In the genomic region with DNA sequence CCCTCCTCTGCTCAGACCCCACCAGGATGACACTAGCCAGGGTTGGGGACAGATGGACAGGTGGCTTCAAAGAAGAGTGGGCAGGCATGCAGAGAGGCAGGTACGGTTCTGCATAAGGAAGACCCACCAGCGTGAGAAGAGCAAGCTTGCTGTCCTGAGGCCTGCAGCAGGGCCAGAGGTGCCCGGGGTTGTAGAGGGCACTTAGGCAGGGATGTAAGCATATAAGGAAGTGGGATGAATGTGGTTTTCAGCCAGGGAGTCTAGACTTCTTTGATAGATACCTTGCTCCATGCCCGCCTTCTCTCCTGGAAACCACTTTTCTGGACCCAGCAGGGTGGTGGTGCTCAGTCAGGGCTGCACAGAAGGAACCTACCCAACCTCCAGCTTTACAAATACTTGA, we compare ENCODE assay signal across 9 cellular contexts. TPM values are rescaled to one million over a fixed set of nuclear protein-coding genes. Genes with fewer than 3 reads are reported as not detected.
DNase-seq lines count a peak whose midpoint lies in the region; ATAC-seq and TF ChIP-seq lines count a peak whose summit lies in the region.
"Had no signal": no experiment of that assay in that cellular context is flagged by ENCODE, and none has a peak within 500 bp of the region (broad histone marks: within the 10 kb centered on the region; RNA-seq: fewer than 3 reads in every experiment).

No MANE protein-coding gene starts in this region.

- CTCF ChIA-PET in activated naive CD4-positive, alpha-beta T cell treated with anti-CD3 and anti-CD28 coated beads for 36 hours (lab: Charles Lee) = no interaction called here

- no peaks in the 10 kb centered on the region for H3K9me3 Mint-ChIP-seq in activated naive CD4-positive, alpha-beta T cell treated with anti-CD3 and anti-CD28 coated beads for 36 hours
- H3K9me3 Mint-ChIP-seq in memory B cell = no peaks in the 10 kb centered on the region
- H3K9me3 Mint-ChIP-seq in stimulated activated effector memory CD8-positive, alpha-beta T cell treated with anti-CD3 and anti-CD28 coated beads, Interleukin-12 subunit alpha, Interleukin-12 subunit beta, amount 100 ng/mL, for 72 hours = no peaks in the 10 kb centered on the region

- H3K4me1 Mint-ChIP-seq in activated naive CD4-positive, alpha-beta T cell treated with anti-CD3 and anti-CD28 coated beads for 36 hours (ENCODE audit: low read depth) = peaks cover 13% of the 10 kb centered on the region
- H3K4me1 Mint-ChIP-seq in T-helper 17 cell = peaks cover 4% of the 10 kb centered on the region
- H3K4me1 Mint-ChIP-seq in memory B cell = peaks cover 6% of the 10 kb centered on the region
- peaks cover 14% of the 10 kb centered on the region for H3K4me1 Mint-ChIP-seq in stimulated activated effector memory CD8-positive, alpha-beta T cell treated with anti-CD3 and anti-CD28 coated beads, Interleukin-12 subunit alpha, Interleukin-12 subunit beta, amount 100 ng/mL, for 72 hours

- peaks cover 38% of the 10 kb centered on the region for H3K27me3 Mint-ChIP-seq in activated naive CD4-positive, alpha-beta T cell treated with anti-CD3 and anti-CD28 coated beads for 36 hours (ENCODE audit: low read depth)
- H3K27me3 Mint-ChIP-seq in T-helper 17 cell (peaks cover 47% of the 10 kb centered on the region), memory B cell (peaks cover 14% of the 10 kb centered on the region)

- no peak for DNase-seq in activated naive CD4-positive, alpha-beta T cell treated with anti-CD3 and anti-CD28 coated beads for 36 hours
- no peak for DNase-seq in activated naive CD4-positive, alpha-beta T cell (lab: John Stamatoyannopoulos, UW)
- DNase-seq in T-helper 17 cell = no peak
- no peak for DNase-seq in memory B cell (ENCODE audit: low spot score in 2 of 2)
- DNase-seq in stimulated activated effector memory CD8-positive, alpha-beta T cell treated with anti-CD3 and anti-CD28 coated beads, Interleukin-12 subunit alpha, Interleukin-12 subunit beta, amount 100 ng/mL, for 72 hours (ENCODE audit: low spot score in 2 of 2) = no peak
- DNase-seq: activated gamma-delta T cell had no signal

- ATAC-seq in T-helper 17 cell (no peak), memory B cell (ENCODE audit: low read depth) (no peak), GM18502 (IDR thresholded peaks at IDR 0.05; ENCODE audit: poor library complexity, unreplicated experiment) (no peak), GM18505 (IDR thresholded peaks at IDR 0.05; ENCODE audit: unreplicated experiment) (no peak), HG03139 (IDR thresholded peaks at IDR 0.05; ENCODE audit: unreplicated experiment) (no peak)
- ATAC-seq in stimulated activated effector memory CD8-positive, alpha-beta T cell treated with anti-CD3 and anti-CD28 coated beads, Interleukin-12 subunit alpha, Interleukin-12 subunit beta, amount 100 ng/mL, for 72 hours = no peak

- TF ChIP-seq POLR2A in GM18505 (IDR thresholded peaks at IDR 0.05; ENCODE audit: borderline replicate concordance, extremely low read depth, insufficient read depth, insufficient read length) = no peak

- no peak overlapping the region for H3K27ac Mint-ChIP-seq in activated naive CD4-positive, alpha-beta T cell treated with anti-CD3 and anti-CD28 coated beads for 36 hours
- H3K27ac Mint-ChIP-seq in T-helper 17 cell (no peak overlapping the region), memory B cell (no peak overlapping the region)
- H3K27ac Mint-ChIP-seq in stimulated activated effector memory CD8-positive, alpha-beta T cell treated with anti-CD3 and anti-CD28 coated beads, Interleukin-12 subunit alpha, Interleukin-12 subunit beta, amount 100 ng/mL, for 72 hours = no peak overlapping the region

- peaks cover 2% of the 10 kb centered on the region for H3K36me3 Mint-ChIP-seq in activated naive CD4-positive, alpha-beta T cell treated with anti-CD3 and anti-CD28 coated beads for 36 hours (ENCODE audit: low read depth)
- peaks cover 11% of the 10 kb centered on the region for H3K36me3 Mint-ChIP-seq in T-helper 17 cell (ENCODE audit: low read depth)
- H3K36me3 Mint-ChIP-seq in memory B cell = no peaks in the 10 kb centered on the region
- H3K36me3 Mint-ChIP-seq in stimulated activated effector memory CD8-positive, alpha-beta T cell treated with anti-CD3 and anti-CD28 coated beads, Interleukin-12 subunit alpha, Interleukin-12 subunit beta, amount 100 ng/mL, for 72 hours = no peaks in the 10 kb centered on the region

- intact Hi-C loops in activated naive CD4-positive, alpha-beta T cell treated with anti-CD3 and anti-CD28 coated beads for 36 hours (cut with micrococcal nuclease) = no loop called here

- H3K9me3 ChIP-seq in T-helper 17 cell (ENCODE audit: control insufficient read depth, low read length, poor library complexity, severe bottlenecking) = no peaks in the 10 kb centered on the region

- peak overlapping the region; percentile 54 for H3K4me3 Mint-ChIP-seq in activated naive CD4-positive, alpha-beta T cell treated with anti-CD3 and anti-CD28 coated beads for 36 hours
- H3K4me3 Mint-ChIP-seq in T-helper 17 cell = peak overlapping the region; percentile 57
- peak overlapping the region; percentile 19 for H3K4me3 Mint-ChIP-seq in memory B cell
- peak overlapping the region; percentile 24 for H3K4me3 Mint-ChIP-seq in stimulated activated effector memory CD8-positive, alpha-beta T cell treated with anti-CD3 and anti-CD28 coated beads, Interleukin-12 subunit alpha, Interleukin-12 subunit beta, amount 100 ng/mL, for 72 hours

RNA-seq across cellular contexts. Expression of a gene that starts 1.4 kb away (rescaled TPM):
- not detected for total RNA-seq in activated naive CD4-positive, alpha-beta T cell treated with anti-CD3 and anti-CD28 coated beads for 36 hours
- not detected for total RNA-seq in T-helper 17 cell
